1 cellular context compared by ENCODE assay signal in the genomic region with DNA sequence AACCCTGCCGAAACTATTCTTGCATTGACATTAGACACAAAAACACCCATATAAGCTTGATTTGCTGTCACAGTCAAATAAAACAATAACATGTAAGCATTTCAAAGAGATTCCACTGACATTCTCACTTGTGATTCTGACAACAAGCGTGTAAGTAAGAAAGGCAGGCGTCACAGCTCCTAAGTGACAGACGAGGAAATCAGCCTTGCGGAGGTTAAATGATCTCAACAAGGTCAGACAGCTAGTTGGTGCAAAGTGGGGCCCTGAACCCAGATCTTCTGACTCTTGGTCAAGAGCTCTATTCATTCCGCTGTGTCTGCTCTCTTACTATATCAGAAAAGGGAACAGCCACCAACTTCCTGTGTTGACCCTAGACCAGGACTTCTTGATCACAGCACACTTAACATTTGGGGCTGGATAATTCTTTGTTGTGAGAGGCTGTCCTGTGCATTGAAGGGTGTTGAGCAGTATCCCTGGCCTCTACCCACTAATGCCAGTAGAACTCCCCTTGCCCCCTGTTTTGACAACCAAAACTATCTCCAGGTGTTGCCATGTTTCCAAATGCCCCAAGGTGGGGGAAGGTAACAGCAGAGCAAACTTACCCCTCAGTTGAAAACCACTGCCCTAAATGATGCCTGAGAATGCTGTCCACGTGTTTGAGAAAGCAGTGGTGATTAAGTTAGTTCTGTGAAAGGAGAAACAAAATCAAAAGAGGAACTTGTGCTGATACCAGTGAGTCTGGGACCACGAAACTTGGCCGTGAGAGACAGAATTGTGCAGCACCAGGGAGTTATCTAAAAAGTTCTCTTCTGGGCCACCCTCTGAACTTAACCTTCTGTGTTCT.
A peak's percentile ranks its signal among the peaks of the same experiment; 100 is the strongest.
TF ChIP-seq lines count a peak whose summit lies in the region.

No MANE protein-coding gene starts in this region.

TF ChIP-seq in K562, 482 proteins besides CTCF, POLR2A, EP300 and RAD21 (continued from another document):
- TF ChIP-seq, protein P1, sequence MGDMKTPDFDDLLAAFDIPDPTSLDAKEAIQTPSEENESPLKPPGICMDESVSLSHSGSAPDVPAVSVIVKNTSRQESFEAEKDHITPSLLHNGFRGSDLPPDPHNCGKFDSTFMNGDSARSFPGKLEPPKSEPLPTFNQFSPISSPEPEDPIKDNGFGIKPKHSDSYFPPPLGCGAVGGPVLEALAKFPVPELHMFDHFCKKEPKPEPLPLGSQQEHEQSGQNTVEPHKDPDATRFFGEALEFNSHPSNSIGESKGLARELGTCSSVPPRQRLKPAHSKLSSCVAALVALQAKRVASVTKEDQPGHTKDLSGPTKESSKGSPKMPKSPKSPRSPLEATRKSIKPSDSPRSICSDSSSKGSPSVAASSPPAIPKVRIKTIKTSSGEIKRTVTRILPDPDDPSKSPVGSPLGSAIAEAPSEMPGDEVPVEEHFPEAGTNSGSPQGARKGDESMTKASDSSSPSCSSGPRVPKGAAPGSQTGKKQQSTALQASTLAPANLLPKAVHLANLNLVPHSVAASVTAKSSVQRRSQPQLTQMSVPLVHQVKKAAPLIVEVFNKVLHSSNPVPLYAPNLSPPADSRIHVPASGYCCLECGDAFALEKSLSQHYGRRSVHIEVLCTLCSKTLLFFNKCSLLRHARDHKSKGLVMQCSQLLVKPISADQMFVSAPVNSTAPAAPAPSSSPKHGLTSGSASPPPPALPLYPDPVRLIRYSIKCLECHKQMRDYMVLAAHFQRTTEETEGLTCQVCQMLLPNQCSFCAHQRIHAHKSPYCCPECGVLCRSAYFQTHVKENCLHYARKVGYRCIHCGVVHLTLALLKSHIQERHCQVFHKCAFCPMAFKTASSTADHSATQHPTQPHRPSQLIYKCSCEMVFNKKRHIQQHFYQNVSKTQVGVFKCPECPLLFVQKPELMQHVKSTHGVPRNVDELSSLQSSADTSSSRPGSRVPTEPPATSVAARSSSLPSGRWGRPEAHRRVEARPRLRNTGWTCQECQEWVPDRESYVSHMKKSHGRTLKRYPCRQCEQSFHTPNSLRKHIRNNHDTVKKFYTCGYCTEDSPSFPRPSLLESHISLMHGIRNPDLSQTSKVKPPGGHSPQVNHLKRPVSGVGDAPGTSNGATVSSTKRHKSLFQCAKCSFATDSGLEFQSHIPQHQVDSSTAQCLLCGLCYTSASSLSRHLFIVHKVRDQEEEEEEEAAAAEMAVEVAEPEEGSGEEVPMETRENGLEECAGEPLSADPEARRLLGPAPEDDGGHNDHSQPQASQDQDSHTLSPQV (IDR thresholded peaks at IDR 0.05), result peak; percentile 52; the same call in 1 of the 2 replicates
- TF ChIP-seq SPI1 (IDR thresholded peaks at IDR 0.05; ENCODE audit: borderline replicate concordance, low read depth, low read length) (peak; percentile 57; the same call in 1 of the 2 replicates), ESRRB (CRISPR knock-in tag; IDR thresholded peaks at IDR 0.05; ENCODE audit: borderline replicate concordance) (no peak), ZNF584 (CRISPR knock-in tag; IDR thresholded peaks at IDR 0.05; ENCODE audit: low read depth) (0 out of 2 replicates have a peak, but pooled peaks have one; percentile 25), CTBP1 (IDR thresholded peaks at IDR 0.05; ENCODE audit: borderline replicate concordance) (peak; percentile 40; the same call in 1 of the 2 replicates), C11orf30 (IDR thresholded peaks at IDR 0.05; ENCODE audit: low read depth) (no peak), MYC (IDR thresholded peaks at IDR 0.05; ENCODE audit: low read depth, low read length) (peak; percentile 56), MYC (CRISPR knock-in tag; IDR thresholded peaks at IDR 0.05; ENCODE audit: borderline replicate concordance, low read depth) (no peak), SMAD4 (CRISPR knock-in tag; conservative IDR thresholded peaks at IDR 0.05) (no peak), POLR3A (IDR thresholded peaks at IDR 0.05; ENCODE audit: borderline replicate concordance, extremely low read depth, insufficient read depth, insufficient read length) (no peak), SRSF3 (IDR thresholded peaks at IDR 0.05; ENCODE audit: insufficient read depth, low read length) (no peak), L3MBTL2 (IDR thresholded peaks at IDR 0.05) (peak; percentile 79), NR4A1 (CRISPR knock-in tag; IDR thresholded peaks at IDR 0.05) (no peak), NR4A1 (tag; IDR thresholded peaks at IDR 0.05) (peak; percentile 41; the same call in 1 of the 2 replicates), RFX5 (IDR thresholded peaks at IDR 0.05; ENCODE audit: low read depth, low read length) (no peak), JUND (IDR thresholded peaks at IDR 0.05; ENCODE audit: borderline replicate concordance, low read depth, low read length) (peak; percentile 14; the same call in 1 of the 2 replicates), JUND (tag; IDR thresholded peaks at IDR 0.05; ENCODE audit: borderline replicate concordance, low read depth, low read length) (peak; percentile 28; the same call in 1 of the 3 replicates), ZNF253 (CRISPR knock-in tag; conservative IDR thresholded peaks at IDR 0.05) (no peak), ZNF274 (IDR thresholded peaks at IDR 0.05; ENCODE audit: borderline replicate concordance, low read depth, low read length) (no peak), NCOR1 (IDR thresholded peaks at IDR 0.05) (no peak), GABPA (tag; conservative IDR thresholded peaks at IDR 0.05; ENCODE audit: low read depth) (0 out of 2 replicates have a peak, but pooled peaks have one; percentile 27)
- TF ChIP-seq, protein P2, sequence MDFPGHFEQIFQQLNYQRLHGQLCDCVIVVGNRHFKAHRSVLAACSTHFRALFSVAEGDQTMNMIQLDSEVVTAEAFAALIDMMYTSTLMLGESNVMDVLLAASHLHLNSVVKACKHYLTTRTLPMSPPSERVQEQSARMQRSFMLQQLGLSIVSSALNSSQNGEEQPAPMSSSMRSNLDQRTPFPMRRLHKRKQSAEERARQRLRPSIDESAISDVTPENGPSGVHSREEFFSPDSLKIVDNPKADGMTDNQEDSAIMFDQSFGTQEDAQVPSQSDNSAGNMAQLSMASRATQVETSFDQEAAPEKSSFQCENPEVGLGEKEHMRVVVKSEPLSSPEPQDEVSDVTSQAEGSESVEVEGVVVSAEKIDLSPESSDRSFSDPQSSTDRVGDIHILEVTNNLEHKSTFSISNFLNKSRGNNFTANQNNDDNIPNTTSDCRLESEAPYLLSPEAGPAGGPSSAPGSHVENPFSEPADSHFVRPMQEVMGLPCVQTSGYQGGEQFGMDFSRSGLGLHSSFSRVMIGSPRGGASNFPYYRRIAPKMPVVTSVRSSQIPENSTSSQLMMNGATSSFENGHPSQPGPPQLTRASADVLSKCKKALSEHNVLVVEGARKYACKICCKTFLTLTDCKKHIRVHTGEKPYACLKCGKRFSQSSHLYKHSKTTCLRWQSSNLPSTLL (IDR thresholded peaks at IDR 0.05), result no peak
- TF ChIP-seq, protein P3, sequence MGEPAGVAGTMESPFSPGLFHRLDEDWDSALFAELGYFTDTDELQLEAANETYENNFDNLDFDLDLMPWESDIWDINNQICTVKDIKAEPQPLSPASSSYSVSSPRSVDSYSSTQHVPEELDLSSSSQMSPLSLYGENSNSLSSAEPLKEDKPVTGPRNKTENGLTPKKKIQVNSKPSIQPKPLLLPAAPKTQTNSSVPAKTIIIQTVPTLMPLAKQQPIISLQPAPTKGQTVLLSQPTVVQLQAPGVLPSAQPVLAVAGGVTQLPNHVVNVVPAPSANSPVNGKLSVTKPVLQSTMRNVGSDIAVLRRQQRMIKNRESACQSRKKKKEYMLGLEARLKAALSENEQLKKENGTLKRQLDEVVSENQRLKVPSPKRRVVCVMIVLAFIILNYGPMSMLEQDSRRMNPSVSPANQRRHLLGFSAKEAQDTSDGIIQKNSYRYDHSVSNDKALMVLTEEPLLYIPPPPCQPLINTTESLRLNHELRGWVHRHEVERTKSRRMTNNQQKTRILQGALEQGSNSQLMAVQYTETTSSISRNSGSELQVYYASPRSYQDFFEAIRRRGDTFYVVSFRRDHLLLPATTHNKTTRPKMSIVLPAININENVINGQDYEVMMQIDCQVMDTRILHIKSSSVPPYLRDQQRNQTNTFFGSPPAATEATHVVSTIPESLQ (CRISPR knock-in tag; IDR thresholded peaks at IDR 0.05), result 0 out of 2 replicates have a peak, but pooled peaks have one; percentile 55
- TF ChIP-seq, protein P4, sequence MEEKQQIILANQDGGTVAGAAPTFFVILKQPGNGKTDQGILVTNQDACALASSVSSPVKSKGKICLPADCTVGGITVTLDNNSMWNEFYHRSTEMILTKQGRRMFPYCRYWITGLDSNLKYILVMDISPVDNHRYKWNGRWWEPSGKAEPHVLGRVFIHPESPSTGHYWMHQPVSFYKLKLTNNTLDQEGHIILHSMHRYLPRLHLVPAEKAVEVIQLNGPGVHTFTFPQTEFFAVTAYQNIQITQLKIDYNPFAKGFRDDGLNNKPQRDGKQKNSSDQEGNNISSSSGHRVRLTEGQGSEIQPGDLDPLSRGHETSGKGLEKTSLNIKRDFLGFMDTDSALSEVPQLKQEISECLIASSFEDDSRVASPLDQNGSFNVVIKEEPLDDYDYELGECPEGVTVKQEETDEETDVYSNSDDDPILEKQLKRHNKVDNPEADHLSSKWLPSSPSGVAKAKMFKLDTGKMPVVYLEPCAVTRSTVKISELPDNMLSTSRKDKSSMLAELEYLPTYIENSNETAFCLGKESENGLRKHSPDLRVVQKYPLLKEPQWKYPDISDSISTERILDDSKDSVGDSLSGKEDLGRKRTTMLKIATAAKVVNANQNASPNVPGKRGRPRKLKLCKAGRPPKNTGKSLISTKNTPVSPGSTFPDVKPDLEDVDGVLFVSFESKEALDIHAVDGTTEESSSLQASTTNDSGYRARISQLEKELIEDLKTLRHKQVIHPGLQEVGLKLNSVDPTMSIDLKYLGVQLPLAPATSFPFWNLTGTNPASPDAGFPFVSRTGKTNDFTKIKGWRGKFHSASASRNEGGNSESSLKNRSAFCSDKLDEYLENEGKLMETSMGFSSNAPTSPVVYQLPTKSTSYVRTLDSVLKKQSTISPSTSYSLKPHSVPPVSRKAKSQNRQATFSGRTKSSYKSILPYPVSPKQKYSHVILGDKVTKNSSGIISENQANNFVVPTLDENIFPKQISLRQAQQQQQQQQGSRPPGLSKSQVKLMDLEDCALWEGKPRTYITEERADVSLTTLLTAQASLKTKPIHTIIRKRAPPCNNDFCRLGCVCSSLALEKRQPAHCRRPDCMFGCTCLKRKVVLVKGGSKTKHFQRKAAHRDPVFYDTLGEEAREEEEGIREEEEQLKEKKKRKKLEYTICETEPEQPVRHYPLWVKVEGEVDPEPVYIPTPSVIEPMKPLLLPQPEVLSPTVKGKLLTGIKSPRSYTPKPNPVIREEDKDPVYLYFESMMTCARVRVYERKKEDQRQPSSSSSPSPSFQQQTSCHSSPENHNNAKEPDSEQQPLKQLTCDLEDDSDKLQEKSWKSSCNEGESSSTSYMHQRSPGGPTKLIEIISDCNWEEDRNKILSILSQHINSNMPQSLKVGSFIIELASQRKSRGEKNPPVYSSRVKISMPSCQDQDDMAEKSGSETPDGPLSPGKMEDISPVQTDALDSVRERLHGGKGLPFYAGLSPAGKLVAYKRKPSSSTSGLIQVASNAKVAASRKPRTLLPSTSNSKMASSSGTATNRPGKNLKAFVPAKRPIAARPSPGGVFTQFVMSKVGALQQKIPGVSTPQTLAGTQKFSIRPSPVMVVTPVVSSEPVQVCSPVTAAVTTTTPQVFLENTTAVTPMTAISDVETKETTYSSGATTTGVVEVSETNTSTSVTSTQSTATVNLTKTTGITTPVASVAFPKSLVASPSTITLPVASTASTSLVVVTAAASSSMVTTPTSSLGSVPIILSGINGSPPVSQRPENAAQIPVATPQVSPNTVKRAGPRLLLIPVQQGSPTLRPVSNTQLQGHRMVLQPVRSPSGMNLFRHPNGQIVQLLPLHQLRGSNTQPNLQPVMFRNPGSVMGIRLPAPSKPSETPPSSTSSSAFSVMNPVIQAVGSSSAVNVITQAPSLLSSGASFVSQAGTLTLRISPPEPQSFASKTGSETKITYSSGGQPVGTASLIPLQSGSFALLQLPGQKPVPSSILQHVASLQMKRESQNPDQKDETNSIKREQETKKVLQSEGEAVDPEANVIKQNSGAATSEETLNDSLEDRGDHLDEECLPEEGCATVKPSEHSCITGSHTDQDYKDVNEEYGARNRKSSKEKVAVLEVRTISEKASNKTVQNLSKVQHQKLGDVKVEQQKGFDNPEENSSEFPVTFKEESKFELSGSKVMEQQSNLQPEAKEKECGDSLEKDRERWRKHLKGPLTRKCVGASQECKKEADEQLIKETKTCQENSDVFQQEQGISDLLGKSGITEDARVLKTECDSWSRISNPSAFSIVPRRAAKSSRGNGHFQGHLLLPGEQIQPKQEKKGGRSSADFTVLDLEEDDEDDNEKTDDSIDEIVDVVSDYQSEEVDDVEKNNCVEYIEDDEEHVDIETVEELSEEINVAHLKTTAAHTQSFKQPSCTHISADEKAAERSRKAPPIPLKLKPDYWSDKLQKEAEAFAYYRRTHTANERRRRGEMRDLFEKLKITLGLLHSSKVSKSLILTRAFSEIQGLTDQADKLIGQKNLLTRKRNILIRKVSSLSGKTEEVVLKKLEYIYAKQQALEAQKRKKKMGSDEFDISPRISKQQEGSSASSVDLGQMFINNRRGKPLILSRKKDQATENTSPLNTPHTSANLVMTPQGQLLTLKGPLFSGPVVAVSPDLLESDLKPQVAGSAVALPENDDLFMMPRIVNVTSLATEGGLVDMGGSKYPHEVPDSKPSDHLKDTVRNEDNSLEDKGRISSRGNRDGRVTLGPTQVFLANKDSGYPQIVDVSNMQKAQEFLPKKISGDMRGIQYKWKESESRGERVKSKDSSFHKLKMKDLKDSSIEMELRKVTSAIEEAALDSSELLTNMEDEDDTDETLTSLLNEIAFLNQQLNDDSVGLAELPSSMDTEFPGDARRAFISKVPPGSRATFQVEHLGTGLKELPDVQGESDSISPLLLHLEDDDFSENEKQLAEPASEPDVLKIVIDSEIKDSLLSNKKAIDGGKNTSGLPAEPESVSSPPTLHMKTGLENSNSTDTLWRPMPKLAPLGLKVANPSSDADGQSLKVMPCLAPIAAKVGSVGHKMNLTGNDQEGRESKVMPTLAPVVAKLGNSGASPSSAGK (IDR thresholded peaks at IDR 0.05), result peak; percentile 58; the same call in 1 of the 2 replicates
- TF ChIP-seq, protein P5, sequence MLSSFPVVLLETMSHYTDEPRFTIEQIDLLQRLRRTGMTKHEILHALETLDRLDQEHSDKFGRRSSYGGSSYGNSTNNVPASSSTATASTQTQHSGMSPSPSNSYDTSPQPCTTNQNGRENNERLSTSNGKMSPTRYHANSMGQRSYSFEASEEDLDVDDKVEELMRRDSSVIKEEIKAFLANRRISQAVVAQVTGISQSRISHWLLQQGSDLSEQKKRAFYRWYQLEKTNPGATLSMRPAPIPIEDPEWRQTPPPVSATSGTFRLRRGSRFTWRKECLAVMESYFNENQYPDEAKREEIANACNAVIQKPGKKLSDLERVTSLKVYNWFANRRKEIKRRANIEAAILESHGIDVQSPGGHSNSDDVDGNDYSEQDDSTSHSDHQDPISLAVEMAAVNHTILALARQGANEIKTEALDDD (IDR thresholded peaks at IDR 0.05), result peak; percentile 63; the same call in 1 of the 2 replicates
